In the genomic region with DNA sequence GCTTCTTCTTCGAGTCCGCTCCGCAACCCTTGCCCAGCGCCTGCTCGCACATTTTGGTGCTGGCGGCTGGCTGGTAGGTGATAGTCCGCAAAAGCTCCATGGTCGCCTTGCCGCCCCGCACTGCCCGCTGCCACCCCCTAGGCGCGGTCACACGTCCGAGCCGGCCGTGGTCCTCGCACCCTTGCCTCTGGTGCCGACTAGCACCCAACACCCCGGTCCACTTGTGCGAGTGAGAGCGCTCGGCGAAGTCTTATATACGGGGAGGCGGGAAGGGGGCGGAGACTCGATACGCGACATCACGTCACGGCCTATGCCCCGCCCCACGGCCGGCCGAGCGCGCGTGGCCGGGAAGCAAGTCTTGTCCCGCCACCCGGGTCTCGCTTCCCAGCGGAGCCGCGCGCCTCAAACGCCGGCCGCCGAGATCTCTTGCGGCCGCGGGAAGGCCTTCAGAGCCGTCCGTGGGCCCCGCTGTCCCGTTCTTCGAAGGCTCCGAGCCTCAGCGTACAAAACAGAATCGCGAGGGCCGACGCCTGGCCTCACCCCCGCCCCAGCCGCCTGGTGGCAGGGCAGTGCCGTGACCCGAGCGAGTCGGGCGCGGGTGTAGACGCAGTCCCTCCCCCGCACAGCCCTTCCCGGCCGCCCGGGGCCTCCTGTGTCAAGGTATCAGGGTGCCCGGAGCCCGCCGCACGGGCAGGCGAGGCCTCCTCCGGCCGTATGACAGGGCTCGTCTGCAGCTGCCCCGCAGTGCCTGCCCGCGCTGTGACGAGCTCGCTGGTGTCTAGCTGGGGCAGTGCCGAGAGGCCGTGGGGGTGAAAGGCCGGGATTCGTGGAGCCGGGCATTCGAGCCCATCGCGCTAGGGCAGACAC, we compare ENCODE assay signal across 1 cellular context.
A peak's percentile ranks its signal among the peaks of the same experiment; 100 is the strongest.
TF ChIP-seq lines count a peak whose summit lies in the region.

Gene PLK2 (minus strand): TSS at position 227 of the 867 bp plus-strand sequence. CDS start 127 bp downstream, at position 100.

TF ChIP-seq in HepG2, 621 proteins besides CTCF, POLR2A, EP300 and RAD21 (continued from another document and continues in another):
- TF ChIP-seq ZNF704 (CRISPR knock-in tag; IDR thresholded peaks at IDR 0.05; ENCODE audit: borderline replicate concordance) (no peak), HNRNPH1 (optimal IDR thresholded peaks at IDR 0.05; ENCODE audit: low read depth, low read length) (no peak), AGO2 (optimal IDR thresholded peaks at IDR 0.05; ENCODE audit: low read depth, low read length) (peak; percentile 60), POLR2AphosphoS5 (IDR thresholded peaks at IDR 0.05; ENCODE audit: low read depth, low read length) (peak; percentile 94), REST (IDR thresholded peaks at IDR 0.05; ENCODE audit: borderline replicate concordance in 1 of 2, low read depth in 1 of 2, low read length in 2 of 2) (peak in 1 of 2 experiments; percentile 73; a peak in 1 of 4 replicates), ZNF776 (CRISPR knock-in tag; IDR thresholded peaks at IDR 0.05) (peak; percentile 32; the same call in 1 of the 2 replicates), ZNF766 (CRISPR knock-in tag; IDR thresholded peaks at IDR 0.05; ENCODE audit: borderline replicate concordance) (0 out of 2 replicates have a peak, but pooled peaks have one; percentile 66), ZNF564 (CRISPR knock-in tag; IDR thresholded peaks at IDR 0.05) (peak; percentile 84), ZBTB2 (CRISPR knock-in tag; IDR thresholded peaks at IDR 0.05; ENCODE audit: low read depth) (no peak), KDM4B (CRISPR knock-in tag; IDR thresholded peaks at IDR 0.05) (0 out of 2 replicates have a peak, but pooled peaks have one; percentile 11), ZSCAN20 (CRISPR knock-in tag; IDR thresholded peaks at IDR 0.05; ENCODE audit: borderline replicate concordance) (peak; percentile 100), ZNF205 (CRISPR knock-in tag; IDR thresholded peaks at IDR 0.05) (peak; percentile 100), ZNF570 (CRISPR knock-in tag; IDR thresholded peaks at IDR 0.05; ENCODE audit: borderline replicate concordance) (0 out of 2 replicates have a peak, but pooled peaks have one; percentile 53), ZFY (CRISPR knock-in tag; IDR thresholded peaks at IDR 0.05) (peak; percentile 59), TSC22D2 (CRISPR knock-in tag; IDR thresholded peaks at IDR 0.05; ENCODE audit: borderline replicate concordance) (no peak), RBFOX2 (IDR thresholded peaks at IDR 0.05; ENCODE audit: low read depth, low read length) (peak; percentile 91), SKI (IDR thresholded peaks at IDR 0.05; ENCODE audit: partially characterized antibody) (peak; percentile 9), ZNF577 (CRISPR knock-in tag; IDR thresholded peaks at IDR 0.05; ENCODE audit: borderline replicate concordance, low read depth) (0 out of 2 replicates have a peak, but pooled peaks have one; percentile 56), CBX2 (IDR thresholded peaks at IDR 0.05; ENCODE audit: low read depth, low read length) (no peak), CBX2 (CRISPR knock-in tag; IDR thresholded peaks at IDR 0.05; ENCODE audit: low read depth) (no peak), FOSL2 (CRISPR knock-in tag; IDR thresholded peaks at IDR 0.05) (peak; percentile 30; the same call in 1 of the 2 replicates), MED13 (CRISPR knock-in tag; IDR thresholded peaks at IDR 0.05) (0 out of 2 replicates have a peak, but pooled peaks have one; percentile 48), XRCC5 (optimal IDR thresholded peaks at IDR 0.05; ENCODE audit: low read length) (no peak), KLF16 (CRISPR knock-in tag; IDR thresholded peaks at IDR 0.05) (peak in 1 of 2 experiments; percentile 51; a peak in 1 of 4 replicates), MED1 (CRISPR knock-in tag; IDR thresholded peaks at IDR 0.05) (peak; percentile 2; the same call in 1 of the 2 replicates), ZSCAN21 (CRISPR knock-in tag; IDR thresholded peaks at IDR 0.05; ENCODE audit: borderline replicate concordance) (no peak; the same call in 1 of the 2 replicates), ZNF761 (CRISPR knock-in tag; conservative IDR thresholded peaks at IDR 0.05) (peak; percentile 86), ZKSCAN8 (CRISPR knock-in tag; IDR thresholded peaks at IDR 0.05; ENCODE audit: borderline replicate concordance) (no peak), HIC2 (CRISPR knock-in tag; IDR thresholded peaks at IDR 0.05; ENCODE audit: low read depth) (peak; percentile 14; the same call in 1 of the 2 replicates), ZNF75D (CRISPR knock-in tag; IDR thresholded peaks at IDR 0.05; ENCODE audit: borderline replicate concordance) (peak; percentile 71; the same call in 1 of the 2 replicates)
- TF ChIP-seq, protein P1, sequence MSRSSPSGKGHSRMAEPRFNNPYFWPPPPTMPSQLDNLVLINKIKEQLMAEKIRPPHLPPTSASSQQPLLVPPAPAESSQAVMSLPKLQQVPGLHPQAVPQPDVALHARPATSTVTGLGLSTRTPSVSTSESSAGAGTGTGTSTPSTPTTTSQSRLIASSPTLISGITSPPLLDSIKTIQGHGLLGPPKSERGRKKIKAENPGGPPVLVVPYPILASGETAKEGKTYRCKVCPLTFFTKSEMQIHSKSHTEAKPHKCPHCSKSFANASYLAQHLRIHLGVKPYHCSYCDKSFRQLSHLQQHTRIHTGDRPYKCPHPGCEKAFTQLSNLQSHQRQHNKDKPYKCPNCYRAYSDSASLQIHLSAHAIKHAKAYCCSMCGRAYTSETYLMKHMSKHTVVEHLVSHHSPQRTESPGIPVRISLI (CRISPR knock-in tag; IDR thresholded peaks at IDR 0.05; ENCODE audit: borderline replicate concordance): peak; percentile 13; the same call in 1 of the 2 replicates
- TF ChIP-seq, protein P2, sequence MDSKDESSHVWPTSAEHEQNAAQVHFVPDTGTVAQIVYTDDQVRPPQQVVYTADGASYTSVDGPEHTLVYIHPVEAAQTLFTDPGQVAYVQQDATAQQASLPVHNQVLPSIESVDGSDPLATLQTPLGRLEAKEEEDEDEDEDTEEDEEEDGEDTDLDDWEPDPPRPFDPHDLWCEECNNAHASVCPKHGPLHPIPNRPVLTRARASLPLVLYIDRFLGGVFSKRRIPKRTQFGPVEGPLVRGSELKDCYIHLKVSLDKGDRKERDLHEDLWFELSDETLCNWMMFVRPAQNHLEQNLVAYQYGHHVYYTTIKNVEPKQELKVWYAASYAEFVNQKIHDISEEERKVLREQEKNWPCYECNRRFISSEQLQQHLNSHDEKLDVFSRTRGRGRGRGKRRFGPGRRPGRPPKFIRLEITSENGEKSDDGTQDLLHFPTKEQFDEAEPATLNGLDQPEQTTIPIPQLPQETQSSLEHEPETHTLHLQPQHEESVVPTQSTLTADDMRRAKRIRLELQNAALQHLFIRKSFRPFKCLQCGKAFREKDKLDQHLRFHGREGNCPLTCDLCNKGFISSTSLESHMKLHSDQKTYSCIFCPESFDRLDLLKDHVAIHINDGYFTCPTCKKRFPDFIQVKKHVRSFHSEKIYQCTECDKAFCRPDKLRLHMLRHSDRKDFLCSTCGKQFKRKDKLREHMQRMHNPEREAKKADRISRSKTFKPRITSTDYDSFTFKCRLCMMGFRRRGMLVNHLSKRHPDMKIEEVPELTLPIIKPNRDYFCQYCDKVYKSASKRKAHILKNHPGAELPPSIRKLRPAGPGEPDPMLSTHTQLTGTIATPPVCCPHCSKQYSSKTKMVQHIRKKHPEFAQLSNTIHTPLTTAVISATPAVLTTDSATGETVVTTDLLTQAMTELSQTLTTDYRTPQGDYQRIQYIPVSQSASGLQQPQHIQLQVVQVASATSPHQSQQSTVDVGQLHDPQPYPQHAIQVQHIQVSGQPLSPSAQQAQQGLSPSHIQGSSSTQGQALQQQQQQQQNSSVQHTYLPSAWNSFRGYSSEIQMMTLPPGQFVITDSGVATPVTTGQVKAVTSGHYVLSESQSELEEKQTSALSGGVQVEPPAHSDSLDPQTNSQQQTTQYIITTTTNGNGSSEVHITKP (CRISPR knock-in tag; IDR thresholded peaks at IDR 0.05; ENCODE audit: low read depth): no peak
- TF ChIP-seq, protein P3, sequence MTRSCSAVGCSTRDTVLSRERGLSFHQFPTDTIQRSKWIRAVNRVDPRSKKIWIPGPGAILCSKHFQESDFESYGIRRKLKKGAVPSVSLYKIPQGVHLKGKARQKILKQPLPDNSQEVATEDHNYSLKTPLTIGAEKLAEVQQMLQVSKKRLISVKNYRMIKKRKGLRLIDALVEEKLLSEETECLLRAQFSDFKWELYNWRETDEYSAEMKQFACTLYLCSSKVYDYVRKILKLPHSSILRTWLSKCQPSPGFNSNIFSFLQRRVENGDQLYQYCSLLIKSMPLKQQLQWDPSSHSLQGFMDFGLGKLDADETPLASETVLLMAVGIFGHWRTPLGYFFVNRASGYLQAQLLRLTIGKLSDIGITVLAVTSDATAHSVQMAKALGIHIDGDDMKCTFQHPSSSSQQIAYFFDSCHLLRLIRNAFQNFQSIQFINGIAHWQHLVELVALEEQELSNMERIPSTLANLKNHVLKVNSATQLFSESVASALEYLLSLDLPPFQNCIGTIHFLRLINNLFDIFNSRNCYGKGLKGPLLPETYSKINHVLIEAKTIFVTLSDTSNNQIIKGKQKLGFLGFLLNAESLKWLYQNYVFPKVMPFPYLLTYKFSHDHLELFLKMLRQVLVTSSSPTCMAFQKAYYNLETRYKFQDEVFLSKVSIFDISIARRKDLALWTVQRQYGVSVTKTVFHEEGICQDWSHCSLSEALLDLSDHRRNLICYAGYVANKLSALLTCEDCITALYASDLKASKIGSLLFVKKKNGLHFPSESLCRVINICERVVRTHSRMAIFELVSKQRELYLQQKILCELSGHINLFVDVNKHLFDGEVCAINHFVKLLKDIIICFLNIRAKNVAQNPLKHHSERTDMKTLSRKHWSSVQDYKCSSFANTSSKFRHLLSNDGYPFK (CRISPR knock-in tag; IDR thresholded peaks at IDR 0.05; ENCODE audit: borderline replicate concordance): 0 out of 2 replicates have a peak, but pooled peaks have one; percentile 19
